In genomic region chr5:54519083-54519541, GRCh38 we compare ENCODE assay signal across 9 cellular contexts. TPM values are rescaled to one million over a fixed set of nuclear protein-coding genes. Genes with fewer than 3 reads are reported as not detected.
DNase-seq lines count a peak whose midpoint lies in the region; ATAC-seq, FAIRE-seq and TF ChIP-seq lines count a peak whose summit lies in the region.
"Had no signal": no experiment of that assay in that cellular context is flagged by ENCODE, and none has a peak within 500 bp of the region (broad histone marks: within the 10 kb centered on the region; RNA-seq: fewer than 3 reads in every experiment).

No MANE protein-coding gene starts in this region.

- H3K4me3 Mint-ChIP-seq in activated CD4-positive, alpha-beta T cell treated with anti-CD3 and anti-CD28 coated beads, Interleukin-2, amount 10 ng/mL, durations not matched to agents 24 days and 14 days = peak overlapping the region; percentile 87
- H3K4me3 Mint-ChIP-seq in memory B cell = peak overlapping the region; percentile 87

- TF ChIP-seq CTCF in bronchial epithelial cell (IDR thresholded peaks at IDR 0.05; ENCODE audit: insufficient read depth, low read length, severe bottlenecking) (no peak), tibial artery (IDR thresholded peaks at IDR 0.05) (no peak)

- no peak for FAIRE-seq in bronchial epithelial cell (lab: Jason Lieb, UNC)

- no peaks in the 10 kb centered on the region for H3K9me3 Mint-ChIP-seq in activated CD4-positive, alpha-beta T cell treated with anti-CD3 and anti-CD28 coated beads, Interleukin-2, amount 10 ng/mL, durations not matched to agents 24 days and 14 days
- H3K9me3 Mint-ChIP-seq in memory B cell = no peaks in the 10 kb centered on the region

- DNase-seq in activated CD4-positive, alpha-beta T cell treated with anti-CD3 and anti-CD28 coated beads, Interleukin-2, amount 10 ng/mL, durations not matched to agents 24 days and 14 days = no peak
- no peak for DNase-seq in activated CD4-positive, alpha-beta T cell treated with anti-CD3 and anti-CD28 coated beads, Interleukin-2, amount 50 U/mL, for 4 hours
- DNase-seq in bronchial epithelial cell (ENCODE audit: low read depth) (no peak), memory B cell (ENCODE audit: low spot score in 2 of 2) (no peak), tibial artery (peak; percentile 44 to 70), middle frontal gyrus (ENCODE audit: extremely low spot score, low spot score) (no peak), NCI-H69 (lab: John Stamatoyannopoulos, UW) (no peak), NCI-H524 treated with DMSO at 0.1 percent for 48 hours (lab: John Stamatoyannopoulos, UW) (no peak)
- DNase-seq: activated CD4-positive, alpha-beta T cell treated with anti-CD3 and anti-CD28 coated beads, Interleukin-2, amount 50 U/mL, for 1 hour had no signal

- H3K27ac Mint-ChIP-seq in activated CD4-positive, alpha-beta T cell treated with anti-CD3 and anti-CD28 coated beads, Interleukin-2, amount 10 ng/mL, durations not matched to agents 24 days and 14 days = no peak overlapping the region
- no peak overlapping the region for H3K27ac Mint-ChIP-seq in memory B cell

- peak overlapping the region; percentile 92 to 97 for H3K27ac ChIP-seq in tibial artery

- peaks cover 51% of the 10 kb centered on the region for H3K4me1 Mint-ChIP-seq in activated CD4-positive, alpha-beta T cell treated with anti-CD3 and anti-CD28 coated beads, Interleukin-2, amount 10 ng/mL, durations not matched to agents 24 days and 14 days
- peaks cover 34% of the 10 kb centered on the region for H3K4me1 Mint-ChIP-seq in memory B cell

- H3K9me3 ChIP-seq in tibial artery = no peaks in the 10 kb centered on the region

- peaks cover 1% of the 10 kb centered on the region for H3K36me3 ChIP-seq in bronchial epithelial cell (ENCODE audit: control insufficient read depth, insufficient read depth, low read length)
- H3K36me3 ChIP-seq in tibial artery = peaks cover 0 to 8% (median 5%) of the 10 kb centered on the region in 3 donors

- H3K36me3 Mint-ChIP-seq in activated CD4-positive, alpha-beta T cell treated with anti-CD3 and anti-CD28 coated beads, Interleukin-2, amount 10 ng/mL, durations not matched to agents 24 days and 14 days (ENCODE audit: low read depth) = peaks cover 24% of the 10 kb centered on the region
- peaks cover 7% of the 10 kb centered on the region for H3K36me3 Mint-ChIP-seq in memory B cell

- ATAC-seq in memory B cell (ENCODE audit: low read depth) = no peak

- H3K27me3 ChIP-seq in bronchial epithelial cell (ENCODE audit: control insufficient read depth, insufficient read depth, low read length) (no peaks in the 10 kb centered on the region), tibial artery (no peaks in the 10 kb centered on the region)

- intact Hi-C loops in activated CD4-positive, alpha-beta T cell treated with anti-CD3 and anti-CD28 coated beads, Interleukin-2, amount 10 ng/mL, durations not matched to agents 24 days and 14 days (cut with micrococcal nuclease) = loop anchor here (2.0 to 10.0 kb wide), 7 partner anchors 93 to 713 kb away; partner anchors contain the start of genes ARL15 and CCNO
- intact Hi-C loops in tibial artery (cut with DNase I; ENCODE audit: low total_unique reads) = loop anchor here (1.0 to 10.0 kb wide), 3 partner anchors 326 to 636 kb away; no protein-coding TSS in a partner anchor

- peaks cover 27% of the 10 kb centered on the region for H3K27me3 Mint-ChIP-seq in activated CD4-positive, alpha-beta T cell treated with anti-CD3 and anti-CD28 coated beads, Interleukin-2, amount 10 ng/mL, durations not matched to agents 24 days and 14 days
- no peaks in the 10 kb centered on the region for H3K27me3 Mint-ChIP-seq in memory B cell

- peaks cover 0 to 52% (median 24%) of the 10 kb centered on the region in 4 donors for H3K4me1 ChIP-seq in tibial artery

- H3K4me3 ChIP-seq in bronchial epithelial cell (ENCODE audit: low read depth, low read length) (peak overlapping the region; percentile 72), tibial artery (peak overlapping the region; percentile 86 to 98)

RNA-seq across cellular contexts. Expression of gene SNX18, which starts 1.6 kb away (rescaled TPM):
- 12.9 and 13.1 TPM in 2 replicates for total RNA-seq in activated CD4-positive, alpha-beta T cell treated with anti-CD3 and anti-CD28 coated beads, Interleukin-2, amount 10 ng/mL, durations not matched to agents 24 days and 14 days
- total RNA-seq in bronchial epithelial cell = 25.8 and 42.1 TPM in 2 replicates

Comparison
In these comparisons a context has a peak if more than half of its experiments do, and no peak if none do; other contexts are left out.
1. DNase-seq: peak in tibial artery (2 of 2); none in activated CD4-positive, alpha-beta T cell treated with anti-CD3 and anti-CD28 coated beads, Interleukin-2, amount 10 ng/mL, durations not matched to agents 24 days and 14 days (single experiment), activated CD4-positive, alpha-beta T cell treated with anti-CD3 and anti-CD28 coated beads, Interleukin-2, amount 50 U/mL, for 4 hours (0 of 2), bronchial epithelial cell (single experiment), memory B cell (0 of 2), middle frontal gyrus (single experiment), NCI-H69 (single experiment) and NCI-H524 treated with DMSO at 0.1 percent for 48 hours (single experiment).